ENCODE assay signal across 20 cellular contexts in the genomic region with DNA sequence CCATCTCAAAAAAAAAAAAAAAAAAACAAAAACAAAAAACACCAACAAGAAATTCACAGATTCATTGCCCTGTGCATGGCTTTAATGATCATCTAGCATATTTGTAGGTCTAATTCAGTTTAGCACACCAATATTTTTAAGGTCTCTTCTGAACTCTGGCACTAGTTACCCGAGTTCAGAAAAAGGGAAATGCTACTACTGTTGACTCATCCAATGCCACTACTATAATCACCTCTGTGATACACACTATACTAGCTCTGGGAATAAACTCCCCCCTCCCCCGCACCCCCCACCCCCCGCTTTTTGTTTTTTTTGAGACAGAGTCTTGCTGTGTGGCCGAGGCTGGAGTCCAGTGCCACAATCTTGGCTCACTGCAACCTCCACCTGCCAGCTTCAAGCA.
"Had no signal": no experiment of that assay in that cellular context is flagged by ENCODE, and none has a peak within 500 bp of the region (broad histone marks: within the 10 kb centered on the region; RNA-seq: fewer than 3 reads in every experiment).

No MANE protein-coding gene starts in this region.

- H3K9me3 ChIP-seq: esophagus muscularis mucosa, left ventricle myocardium inferior, sigmoid colon had no signal

- H3K4me3 ChIP-seq: esophagus muscularis mucosa, left ventricle myocardium inferior, sigmoid colon had no signal

- DNase-seq: activated CD4-positive, alpha-beta T cell treated with anti-CD3 and anti-CD28 coated beads, Interleukin-2, amount 50 U/mL, for 1 hour; activated CD4-positive, CD25-positive, alpha-beta regulatory T cell treated with anti-CD3 and anti-CD28 coated beads, Interleukin-2, amount 50 U/mL, for 72 hours; activated CD8-positive, alpha-beta memory T cell treated with anti-CD3 and anti-CD28 coated beads, Interleukin-2, amount 50 U/mL, for 4 hours; activated effector memory CD4-positive, alpha-beta T cell treated with Interleukin-2 at 50 U/mL for 16 hours; activated naive CD4-positive, alpha-beta T cell treated with anti-CD3 and anti-CD28 coated beads, Interleukin-2, amount 50 U/mL, for 16 hours; activated T-cell treated with anti-CD3 and anti-CD28 coated beads, Interleukin-2, amount 50 U/mL, for 48 hours; dermis blood vessel endothelial cell; effector memory CD4-positive, alpha-beta T cell; immature natural killer cell; kidney glomerular epithelial cell; left ventricle myocardium inferior; occipital lobe; sigmoid colon; stimulated activated CD4-positive, alpha-beta T cell treated with anti-CD3 and anti-CD28 coated beads, Interleukin-4, amount 100 ng/mL, for 24 hours; T1000 had no signal

- H3K27ac ChIP-seq: esophagus muscularis mucosa, left ventricle myocardium inferior, sigmoid colon had no signal

- ATAC-seq: stimulated activated memory B cell treated with anti-CD40 and anti-IgM and Interleukin-4, amounts not matched to agents 10 μg/mL and 1 μg/mL and 100 μg/mL, for 72 hours had no signal

- H3K4me1 ChIP-seq: sigmoid colon had no signal

- FAIRE-seq: astrocyte, bronchial epithelial cell, endothelial cell of umbilical vein had no signal

- H3K27me3 ChIP-seq: esophagus muscularis mucosa, sigmoid colon had no signal
